Comparison of ENCODE assay signal across 32 cellular contexts in genomic region chr15:90015749-90016148, GRCh38. TPM values are rescaled to one million over a fixed set of nuclear protein-coding genes. Genes with fewer than 3 reads are reported as not detected.
DNase-seq lines count a peak whose midpoint lies in the region; ATAC-seq and TF ChIP-seq lines count a peak whose summit lies in the region.
"Had no signal": no experiment of that assay in that cellular context is flagged by ENCODE, and none has a peak within 500 bp of the region (broad histone marks: within the 10 kb centered on the region; RNA-seq: fewer than 3 reads in every experiment).

No MANE protein-coding gene starts in this region.

- peaks cover 12% of the 10 kb centered on the region for H3K36me3 Mint-ChIP-seq in MCF 10A (ENCODE audit: insufficient read depth, unreplicated experiment)
- peaks cover 14% of the 10 kb centered on the region for H3K36me3 Mint-ChIP-seq in endothelial cell (ENCODE audit: low read depth, unreplicated experiment)
- H3K36me3 Mint-ChIP-seq in stimulated activated naive B cell treated with anti-CD40 and anti-IgM and Interleukin-4, amounts not matched to agents 10 μg/mL and 1 μg/mL and 100 μg/mL, for 72 hours: peaks cover 26% of the 10 kb centered on the region in 2 donors
- H3K36me3 Mint-ChIP-seq: stimulated activated effector memory CD8-positive, alpha-beta T cell treated with anti-CD3 and anti-CD28 coated beads, Interleukin-12 subunit alpha, Interleukin-12 subunit beta, amount 100 ng/mL, for 72 hours had no signal

- CTCF ChIA-PET in MCF 10A (lab: Yijun Ruan, JAX): interaction anchor here (0.6 to 2.8 kb wide), 7 partner anchors 10 to 103 kb away, joined by 3 to 10 read pairs (median 3); no protein-coding TSS in a partner anchor

- H3K27ac Mint-ChIP-seq in MCF 10A (ENCODE audit: low read depth, unreplicated experiment): peak overlapping the region; percentile 84
- H3K27ac Mint-ChIP-seq in endothelial cell (ENCODE audit: unreplicated experiment): peak overlapping the region; percentile 48
- H3K27ac Mint-ChIP-seq in stimulated activated naive B cell treated with anti-CD40 and anti-IgM and Interleukin-4, amounts not matched to agents 10 μg/mL and 1 μg/mL and 100 μg/mL, for 72 hours: no peak overlapping the region
- H3K27ac Mint-ChIP-seq: activated CD8-positive, alpha-beta T cell treated with anti-CD3 and anti-CD28 coated beads, Interleukin-2, amount 10 ng/mL, durations not matched to agents 7 days and 5 days; activated naive CD4-positive, alpha-beta T cell treated with anti-CD3 and anti-CD28 coated beads, Interleukin-2, amount 50 U/mL, for 72 hours; CD4-positive, alpha-beta T cell; natural killer cell treated with Interleukin-12 subunit alpha and Interleukin-12 subunit beta and Interleukin-15 and Interleukin-18, amount 100 ng/mL, for 72 hours; stimulated activated effector memory CD8-positive, alpha-beta T cell treated with anti-CD3 and anti-CD28 coated beads, Interleukin-12 subunit alpha, Interleukin-12 subunit beta, amount 100 ng/mL, for 72 hours had no signal

- H3K27me3 ChIP-seq in breast epithelium: no peaks in the 10 kb centered on the region
- H3K27me3 ChIP-seq: upper lobe of right lung had no signal

- POLR2A ChIA-PET in MCF 10A (lab: Yijun Ruan, JAX): interaction anchor here (0.6 to 8.2 kb wide), 19 partner anchors 11 to 233 kb away, joined by 3 to 173 read pairs (median 5); partner anchors contain the start of genes AP3S2, ARPIN and ZNF710

- no TSS peak for BruUV-seq in MCF 10A (replicated peaks; lab: Mats Ljungman, UMichigan)

- H3K4me3 Mint-ChIP-seq in MCF 10A (ENCODE audit: unreplicated experiment) (peak overlapping the region; percentile 45), endothelial cell (ENCODE audit: unreplicated experiment) (no peak overlapping the region)
- H3K4me3 Mint-ChIP-seq in stimulated activated naive B cell treated with anti-CD40 and anti-IgM and Interleukin-4, amounts not matched to agents 10 μg/mL and 1 μg/mL and 100 μg/mL, for 72 hours: no peak overlapping the region
- H3K4me3 Mint-ChIP-seq: activated CD8-positive, alpha-beta T cell treated with anti-CD3 and anti-CD28 coated beads, Interleukin-2, amount 10 ng/mL, durations not matched to agents 7 days and 5 days; CD4-positive, alpha-beta T cell; natural killer cell treated with Interleukin-12 subunit alpha and Interleukin-12 subunit beta and Interleukin-15 and Interleukin-18, amount 100 ng/mL, for 72 hours; stimulated activated effector memory CD8-positive, alpha-beta T cell treated with anti-CD3 and anti-CD28 coated beads, Interleukin-12 subunit alpha, Interleukin-12 subunit beta, amount 100 ng/mL, for 72 hours had no signal

- no peak overlapping the region for H3K4me3 ChIP-seq in breast epithelium
- H3K4me3 ChIP-seq in mucosa of descending colon: no peak overlapping the region
- H3K4me3 ChIP-seq: A549, lung, SK-N-MC, upper lobe of right lung had no signal

- no peak overlapping the region for H3K27ac ChIP-seq in breast epithelium
- H3K27ac ChIP-seq: SK-N-MC, upper lobe of right lung had no signal

- DNase-seq in MCF 10A (ENCODE audit: unreplicated experiment) (peak; percentile 92), breast epithelium (ENCODE audit: low spot score in 2 of 2) (no peak), endothelial cell (ENCODE audit: low spot score) (no peak), mucosa of descending colon (peak; percentile 67 to 79 (median 72)), 8988T (no peak), SKM-1 (lab: John Stamatoyannopoulos, UW; ENCODE audit: unreplicated experiment) (no peak), amniotic stem cell (lab: John Stamatoyannopoulos, UW) (no peak)
- DNase-seq in stimulated activated naive B cell treated with anti-CD40 and anti-IgM and Interleukin-4, amounts not matched to agents 10 μg/mL and 1 μg/mL and 100 μg/mL, for 72 hours: no peak
- DNase-seq: activated CD4-positive, CD25-positive, alpha-beta regulatory T cell treated with anti-CD3 and anti-CD28 coated beads, Interleukin-2, amount 50 U/mL, for 72 hours; activated CD8-positive, alpha-beta T cell treated with anti-CD3 and anti-CD28 coated beads, Interleukin-2, amount 10 ng/mL, durations not matched to agents 7 days and 5 days; activated effector memory CD4-positive, alpha-beta T cell treated with Interleukin-2 at 50 U/mL for 16 hours; anterior cingulate cortex; CD4-positive, alpha-beta T cell; DMS79 treated with DMSO at 0.1 percent for 48 hours; effector CD8-positive, alpha-beta T cell; GDM1; kidney; NCI-H1436; NCI-H2081; NCI-H446 treated with DMSO at 0.1 percent for 48 hours; NCI-H774; stimulated activated CD4-positive, alpha-beta T cell treated with anti-CD3 and anti-CD28 coated beads, Interleukin-15, amount 100 ng/mL, for 24 hours; substantia nigra; T-helper 2 cell; upper lobe of right lung had no signal

- H3K4me1 Mint-ChIP-seq in MCF 10A (ENCODE audit: insufficient read depth, unreplicated experiment) (peaks cover 22% of the 10 kb centered on the region), endothelial cell (ENCODE audit: unreplicated experiment) (peaks cover 58% of the 10 kb centered on the region)
- H3K4me1 Mint-ChIP-seq in stimulated activated naive B cell treated with anti-CD40 and anti-IgM and Interleukin-4, amounts not matched to agents 10 μg/mL and 1 μg/mL and 100 μg/mL, for 72 hours: peaks cover 23 to 46% of the 10 kb centered on the region in 2 donors

- H3K4me1 ChIP-seq in breast epithelium (no peaks in the 10 kb centered on the region), mucosa of descending colon (ENCODE audit: low read depth) (peaks cover 29% of the 10 kb centered on the region)

- H3K36me3 ChIP-seq in breast epithelium: no peaks in the 10 kb centered on the region
- H3K36me3 ChIP-seq in mucosa of descending colon (ENCODE audit: low read depth): no peaks in the 10 kb centered on the region
- H3K36me3 ChIP-seq: upper lobe of right lung had no signal

- peaks cover 12 to 14% of the 10 kb centered on the region in 2 donors for H3K9me3 ChIP-seq in breast epithelium
- peaks cover 11% of the 10 kb centered on the region for H3K9me3 ChIP-seq in mucosa of descending colon

- no peak for TF ChIP-seq POLR2A in breast epithelium (IDR thresholded peaks at IDR 0.05)

- H3K9me3 Mint-ChIP-seq in MCF 10A (ENCODE audit: unreplicated experiment) (peaks cover 12% of the 10 kb centered on the region), endothelial cell (ENCODE audit: unreplicated experiment) (peaks cover 4% of the 10 kb centered on the region)
- peaks cover 0 to 8% of the 10 kb centered on the region in 2 donors for H3K9me3 Mint-ChIP-seq in stimulated activated naive B cell treated with anti-CD40 and anti-IgM and Interleukin-4, amounts not matched to agents 10 μg/mL and 1 μg/mL and 100 μg/mL, for 72 hours
- H3K9me3 Mint-ChIP-seq: CD4-positive, alpha-beta T cell; natural killer cell treated with Interleukin-12 subunit alpha and Interleukin-12 subunit beta and Interleukin-15 and Interleukin-18, amount 100 ng/mL, for 72 hours had no signal

- intact Hi-C loops in MCF 10A (cut with micrococcal nuclease) (no loop called here), breast epithelium (cut with DNase I; ENCODE audit: low total_unique reads) (no loop called here), mucosa of descending colon (cut with DNase I, micrococcal nuclease) (no loop called here)

- H3K27me3 Mint-ChIP-seq in MCF 10A (ENCODE audit: insufficient read depth, unreplicated experiment) (no peaks in the 10 kb centered on the region), endothelial cell (ENCODE audit: unreplicated experiment) (peaks cover 7% of the 10 kb centered on the region)
- no peaks in the 10 kb centered on the region for H3K27me3 Mint-ChIP-seq in stimulated activated naive B cell treated with anti-CD40 and anti-IgM and Interleukin-4, amounts not matched to agents 10 μg/mL and 1 μg/mL and 100 μg/mL, for 72 hours
- H3K27me3 Mint-ChIP-seq: CD4-positive, alpha-beta T cell; natural killer cell treated with Interleukin-12 subunit alpha and Interleukin-12 subunit beta and Interleukin-15 and Interleukin-18, amount 100 ng/mL, for 72 hours had no signal

- no peak for TF ChIP-seq CTCF in MCF 10A (IDR thresholded peaks at IDR 0.05; ENCODE audit: unreplicated experiment)
- TF ChIP-seq CTCF in breast epithelium (IDR thresholded peaks at IDR 0.05): no peak
- TF ChIP-seq CTCF in endothelial cell (IDR thresholded peaks at IDR 0.05; ENCODE audit: unreplicated experiment): no peak
- no peak for TF ChIP-seq CTCF in mucosa of descending colon (IDR thresholded peaks at IDR 0.05)

- ATAC-seq in mucosa of descending colon: peak; percentile 91
- no peak for ATAC-seq in stimulated activated naive B cell treated with anti-CD40 and anti-IgM and Interleukin-4, amounts not matched to agents 10 μg/mL and 1 μg/mL and 100 μg/mL, for 72 hours (replicated peaks)
- ATAC-seq: activated CD8-positive, alpha-beta T cell treated with anti-CD3 and anti-CD28 coated beads, Interleukin-2, amount 10 ng/mL, durations not matched to agents 7 days and 5 days; activated naive CD4-positive, alpha-beta T cell treated with anti-CD3 and anti-CD28 coated beads, Interleukin-2, amount 50 U/mL, for 72 hours; HepG2; natural killer cell treated with Interleukin-12 subunit alpha and Interleukin-12 subunit beta and Interleukin-15 and Interleukin-18, amount 100 ng/mL, for 72 hours; stimulated activated effector memory CD8-positive, alpha-beta T cell treated with anti-CD3 and anti-CD28 coated beads, Interleukin-12 subunit alpha, Interleukin-12 subunit beta, amount 100 ng/mL, for 72 hours; upper lobe of right lung had no signal

RNA-seq across cellular contexts. Expression of gene ZNF710, which starts 14.6 kb away (rescaled TPM):
- total RNA-seq in MCF 10A (2022) (27.3 and 32.2 TPM in 2 replicates), breast epithelium (10 to 100 TPM in 2 of 3 donors, 1 to 10 TPM in 1; 4.0 to 14.4 (median 10.4) TPM), endothelial cell (ENCODE audit: unreplicated experiment) (129 TPM), mucosa of descending colon (10 to 100 TPM; 30.9 to 42.7 (median 40.2) TPM)

Comparison
In these comparisons a context has a peak if more than half of its experiments do, and no peak if none do; other contexts are left out.
1. DNase-seq: peak in MCF 10A (single experiment) and mucosa of descending colon (3 of 3); none in breast epithelium (0 of 2), endothelial cell (single experiment), stimulated activated naive B cell treated with anti-CD40 and anti-IgM and Interleukin-4, amounts not matched to agents 10 μg/mL and 1 μg/mL and 100 μg/mL, for 72 hours (single experiment), 8988T (single experiment), SKM-1 (single experiment) and amniotic stem cell (single experiment).